Comparison of ENCODE assay signal across 1 cellular context in genomic region chr15:59245583-59245982, GRCh38.
TF ChIP-seq lines count a peak whose summit lies in the region.

No MANE protein-coding gene starts in this region.

TF ChIP-seq in SK-N-SH treated with all-trans-retinoic acid at 6 μM for 48 hours, 23 proteins besides CTCF, POLR2A, EP300 and RAD21 (continued from another document):
- TF ChIP-seq POU6F1 (CRISPR knock-in tag; IDR thresholded peaks at IDR 0.05; ENCODE audit: borderline replicate concordance, low read depth) (no peak), ARNTL (CRISPR knock-in tag; IDR thresholded peaks at IDR 0.05; ENCODE audit: borderline replicate concordance, low read depth) (no peak), RARB (CRISPR knock-in tag; IDR thresholded peaks at IDR 0.05) (no peak), ZC3H10 (CRISPR knock-in tag; IDR thresholded peaks at IDR 0.05) (no peak), ZNF70 (CRISPR knock-in tag; IDR thresholded peaks at IDR 0.05) (no peak), ZFP3 (CRISPR knock-in tag; IDR thresholded peaks at IDR 0.05) (no peak), CREB5 (CRISPR knock-in tag; IDR thresholded peaks at IDR 0.05; ENCODE audit: low read depth) (no peak), CSDC2 (CRISPR knock-in tag; IDR thresholded peaks at IDR 0.05) (no peak), SNAI2 (CRISPR knock-in tag; IDR thresholded peaks at IDR 0.05) (no peak), PATZ1 (CRISPR knock-in tag; IDR thresholded peaks at IDR 0.05; ENCODE audit: borderline replicate concordance) (no peak), BACH2 (CRISPR knock-in tag; IDR thresholded peaks at IDR 0.05; ENCODE audit: borderline replicate concordance) (no peak), TOX (CRISPR knock-in tag; IDR thresholded peaks at IDR 0.05; ENCODE audit: borderline replicate concordance) (no peak)
TF ChIP-seq in SK-N-SH treated with all-trans-retinoic acid at 6 μM for 48 hours: peak in this region for 0.
